ENCODE assay signal across 24 cellular contexts in the genomic region with DNA sequence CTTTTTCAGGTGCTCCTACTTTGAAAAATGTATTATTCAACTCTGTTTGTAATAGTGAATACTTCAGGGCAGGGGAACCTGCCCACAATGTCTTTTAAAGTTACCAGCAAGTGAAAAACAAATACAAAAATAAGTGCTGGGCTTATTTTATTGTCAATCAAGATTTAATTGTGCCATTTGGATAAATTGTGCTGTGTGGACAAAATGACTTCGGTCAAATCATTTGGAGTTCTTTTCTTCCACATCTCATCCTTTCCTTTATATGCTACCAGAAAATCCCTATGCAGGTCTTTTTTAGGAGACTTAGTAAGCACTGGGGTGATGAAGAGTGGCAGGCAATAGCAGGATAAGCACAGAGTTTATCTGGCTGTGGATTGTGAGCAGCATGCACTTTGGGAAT.
"Had no signal": no experiment of that assay in that cellular context is flagged by ENCODE, and none has a peak within 500 bp of the region (broad histone marks: within the 10 kb centered on the region; RNA-seq: fewer than 3 reads in every experiment).

No MANE protein-coding gene starts in this region.

- H3K27me3 Mint-ChIP-seq: activated CD8-positive, alpha-beta T cell treated with anti-CD3 and anti-CD28 coated beads for 36 hours; stimulated activated naive CD8-positive, alpha-beta T cell treated with anti-CD3 and anti-CD28 coated beads, Interleukin-15, amount 100 ng/mL, for 72 hours had no signal

- H3K4me2 ChIP-seq: smooth muscle cell had no signal

- H3K4me3 ChIP-seq: adrenal gland, dorsolateral prefrontal cortex, lower lobe of right lung, ovary, smooth muscle cell, suprapubic skin, transverse colon, vagina had no signal

- H3K27ac Mint-ChIP-seq: activated B cell treated with CpG ODN at 0.5 μM for 24 hours had no signal

- H3K27ac ChIP-seq: adrenal gland, lower lobe of right lung, ovary, suprapubic skin, transverse colon, vagina had no signal

- H3K9me3 ChIP-seq: adrenal gland, lower lobe of right lung, ovary, suprapubic skin, transverse colon, vagina had no signal

- DNase-seq: activated B cell treated with CpG ODN at 0.5 μM for 24 hours; activated CD4-positive, alpha-beta T cell treated with anti-CD3 and anti-CD28 coated beads for 48 hours; activated CD8-positive, alpha-beta memory T cell treated with anti-CD3 and anti-CD28 coated beads, Interleukin-2, amount 50 U/mL, for 4 hours; activated CD8-positive, alpha-beta T cell treated with anti-CD3 and anti-CD28 coated beads for 36 hours; activated effector memory CD4-positive, alpha-beta T cell treated with anti-CD3 and anti-CD28 coated beads, Interleukin-2, amount 50 U/mL, for 16 hours; activated naive CD4-positive, alpha-beta T cell treated with anti-CD3 and anti-CD28 coated beads, Interleukin-2, amount 50 U/mL, for 16 hours; activated T-cell treated with anti-CD3 and anti-CD28 coated beads, Interleukin-2, amount 50 U/mL, for 48 hours; adrenal gland; dorsolateral prefrontal cortex; foreskin melanocyte; glutamatergic neuron; hippocampal formation; islet precursor cell; lower lobe of right lung; ovary; stimulated activated CD4-positive, alpha-beta T cell treated with anti-CD3 and anti-CD28 coated beads, Interleukin-4, amount 100 ng/mL, for 1 hour; stimulated activated naive CD8-positive, alpha-beta T cell treated with anti-CD3 and anti-CD28 coated beads, Interleukin-15, amount 100 ng/mL, for 72 hours; T-helper 9 cell; transverse colon had no signal

- H3K4me3 Mint-ChIP-seq: neural crest cell had no signal

- ATAC-seq: activated CD8-positive, alpha-beta T cell treated with anti-CD3 and anti-CD28 coated beads for 36 hours; lower lobe of right lung; sciatic nerve had no signal

- H3K27me3 ChIP-seq: adrenal gland, dorsolateral prefrontal cortex, ovary, suprapubic skin, vagina had no signal

- H3K4me1 ChIP-seq: adrenal gland, lower lobe of right lung, suprapubic skin, transverse colon, vagina had no signal

- H3K36me3 ChIP-seq: adrenal gland, lower lobe of right lung, ovary, suprapubic skin, transverse colon, vagina had no signal
